In the genomic region with DNA sequence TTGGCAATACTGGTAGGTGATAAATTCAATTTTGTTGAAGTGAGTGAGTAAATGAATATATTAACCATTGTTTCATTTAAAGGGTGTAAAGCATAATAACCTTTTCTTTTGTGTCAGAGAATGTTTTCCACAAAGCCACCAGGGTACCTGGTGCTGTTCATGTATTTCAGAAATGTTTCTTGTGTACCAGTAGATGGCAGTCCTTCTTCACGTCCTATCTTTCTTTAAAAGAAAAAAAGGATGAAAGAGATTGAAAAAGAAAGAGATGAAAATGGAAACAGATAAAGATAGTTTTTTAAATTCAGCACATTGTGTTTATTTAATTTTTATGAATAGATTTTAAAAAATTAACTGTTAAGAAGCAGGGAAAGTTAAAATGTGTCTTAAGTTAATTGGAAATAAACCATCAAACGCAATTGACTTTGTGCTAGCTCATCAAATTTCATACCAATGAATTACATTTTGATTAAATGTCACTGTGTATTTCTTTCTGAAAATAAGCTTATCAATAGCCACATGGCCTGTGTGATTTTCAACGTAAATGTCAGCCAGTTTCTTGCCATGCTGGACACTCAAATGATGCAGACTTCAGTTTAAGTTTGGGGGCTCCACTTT, we compare ENCODE assay signal across 8 cellular contexts.
DNase-seq lines count a peak whose midpoint lies in the region; ATAC-seq, FAIRE-seq and TF ChIP-seq lines count a peak whose summit lies in the region.

No MANE protein-coding gene starts in this region.

- H3K27ac ChIP-seq in HEK293 (ENCODE audit: extremely low read depth, low read depth, low read length) (no peak overlapping the region), gastrocnemius medialis (no peak overlapping the region), Peyer's patch (no peak overlapping the region)

- peak; percentile 31 for DNase-seq in DMS 273 (lab: John Stamatoyannopoulos, UW; ENCODE audit: unreplicated experiment)
- peak; percentile 6 for DNase-seq in NCI-H82 treated with DMSO at 0.1 percent for 48 hours (lab: John Stamatoyannopoulos, UW; ENCODE audit: unreplicated experiment)
- DNase-seq in gastrocnemius medialis: no peak
- no peak for DNase-seq in mesenteric fat pad (ENCODE audit: low spot score)
- DNase-seq in Peyer's patch: no peak

- TF ChIP-seq POLR2A in gastrocnemius medialis (IDR thresholded peaks at IDR 0.05): no peak
- TF ChIP-seq POLR2A in Peyer's patch (IDR thresholded peaks at IDR 0.05): no peak

- CTCF ChIA-PET in HEK293 (lab: Yijun Ruan, JAX): interaction anchor here (0.6 to 3.1 kb wide), 18 partner anchors 10 to 1781 kb away, joined by 3 to 17 read pairs (median 4); no protein-coding TSS in a partner anchor

- 0 out of 2 replicates have a peak, but pooled peaks have one; percentile 10 for TF ChIP-seq CTCF in HEK293 (tag by site-specific recombination; IDR thresholded peaks at IDR 0.05)
- TF ChIP-seq CTCF in gastrocnemius medialis (IDR thresholded peaks at IDR 0.05 in 4 of 5, conservative IDR thresholded peaks at IDR 0.05 in 1 of 5): peak in 3 of 5 experiments; percentile 12 to 42 (median 36)
- TF ChIP-seq CTCF in Peyer's patch (IDR thresholded peaks at IDR 0.05): peak in 2 of 6 experiments; percentile 16 to 17

- H3K4me1 ChIP-seq in HEK293 (ENCODE audit: control insufficient read depth, insufficient read depth, low read length): no peaks in the 10 kb centered on the region
- H3K4me1 ChIP-seq in gastrocnemius medialis: no peaks in the 10 kb centered on the region
- no peaks in the 10 kb centered on the region for H3K4me1 ChIP-seq in Peyer's patch

- in situ Hi-C loops in gastrocnemius medialis (cut with MboI; ENCODE audit: low sequenced_read_pairs in 4 of 4): no loop called here

- H3K4me3 ChIP-seq in HEK293 (ENCODE audit: low read depth, low read length): no peak overlapping the region
- H3K4me3 ChIP-seq in gastrocnemius medialis: no peak overlapping the region
- no peak overlapping the region for H3K4me3 ChIP-seq in Peyer's patch

- no peaks in the 10 kb centered on the region for H3K27me3 ChIP-seq in gastrocnemius medialis
- H3K27me3 ChIP-seq in Peyer's patch: no peaks in the 10 kb centered on the region

- POLR2A ChIA-PET in HEK293 (lab: Yijun Ruan, JAX): no interaction called here

- ATAC-seq in gastrocnemius medialis: no peak
- ATAC-seq in GM19397 (IDR thresholded peaks at IDR 0.05; ENCODE audit: unreplicated experiment): no peak

- intact Hi-C loops in gastrocnemius medialis (cut with DNase I; ENCODE audit: low total_unique reads): no loop called here

- FAIRE-seq in endometrium (lab: Jason Lieb, UNC): peak; percentile 88

- no peaks in the 10 kb centered on the region for H3K36me3 ChIP-seq in HEK293 (ENCODE audit: control insufficient read depth in 2 of 2, insufficient read depth in 1 of 2, low read length in 2 of 2)
- no peaks in the 10 kb centered on the region for H3K36me3 ChIP-seq in gastrocnemius medialis
- H3K36me3 ChIP-seq in Peyer's patch: no peaks in the 10 kb centered on the region

- H3K9me3 ChIP-seq in HEK293 (ENCODE audit: control insufficient read depth, insufficient read depth, low read depth, low read length) (no peaks in the 10 kb centered on the region), gastrocnemius medialis (no peaks in the 10 kb centered on the region), Peyer's patch (no peaks in the 10 kb centered on the region)

TF ChIP-seq in HEK293, 187 proteins besides CTCF, POLR2A, EP300 and RAD21:
- TF ChIP-seq ZNF837 (tag by site-specific recombination; IDR thresholded peaks at IDR 0.05) (no peak), ZNF24 (tag by site-specific recombination; IDR thresholded peaks at IDR 0.05) (no peak), ZNF654 (tag by site-specific recombination; IDR thresholded peaks at IDR 0.05; ENCODE audit: low read depth) (peak; percentile 61)
TF ChIP-seq in HEK293: peak in this region for 1.

Comparison
In these comparisons a context has a peak if more than half of its experiments do, and no peak if none do; other contexts are left out.
1. DNase-seq: peak in DMS 273 (single experiment) and NCI-H82 treated with DMSO at 0.1 percent for 48 hours (single experiment); none in gastrocnemius medialis (0 of 2), mesenteric fat pad (single experiment) and Peyer's patch (0 of 3).